16 cellular contexts compared by ENCODE assay signal in the genomic region with DNA sequence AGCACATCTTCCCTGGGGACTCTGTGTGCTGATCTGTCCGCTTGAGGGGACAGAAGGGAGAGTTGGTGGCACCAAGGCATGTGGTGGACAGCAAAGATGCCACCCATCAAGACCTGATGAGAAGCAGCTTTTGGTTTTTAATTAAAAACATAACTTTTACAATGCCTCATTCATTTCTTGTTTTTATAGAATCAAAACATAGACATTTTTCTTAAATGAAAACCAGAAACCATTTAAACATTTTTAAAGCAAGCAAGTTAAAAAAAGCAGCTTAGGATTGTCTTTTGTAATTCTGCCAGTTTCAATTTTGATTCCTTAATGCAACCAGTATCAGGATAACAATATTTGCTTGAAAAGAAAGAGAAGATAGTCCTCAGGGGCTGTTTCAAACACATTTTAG.
"Had no signal": no experiment of that assay in that cellular context is flagged by ENCODE, and none has a peak within 500 bp of the region (broad histone marks: within the 10 kb centered on the region; RNA-seq: fewer than 3 reads in every experiment).

No MANE protein-coding gene starts in this region.

- H3K27ac ChIP-seq: RWPE1 had no signal

- DNase-seq: KBM-7, MV-4-11, NCI-H1048, NCI-H1105, NCI-H1417, NCI-H1436 treated with DMSO at 0.1 percent for 48 hours, NCI-H1694 treated with DMSO at 0.1 percent for 48 hours, NCI-H1930, NCI-H2081, NCI-H2107, NCI-H2227 treated with DMSO at 0.1 percent for 48 hours, NCI-H524, NCI-H69, NCI-H774, SHP77 had no signal
